ENCODE assay signal across 10 cellular contexts in the genomic region with DNA sequence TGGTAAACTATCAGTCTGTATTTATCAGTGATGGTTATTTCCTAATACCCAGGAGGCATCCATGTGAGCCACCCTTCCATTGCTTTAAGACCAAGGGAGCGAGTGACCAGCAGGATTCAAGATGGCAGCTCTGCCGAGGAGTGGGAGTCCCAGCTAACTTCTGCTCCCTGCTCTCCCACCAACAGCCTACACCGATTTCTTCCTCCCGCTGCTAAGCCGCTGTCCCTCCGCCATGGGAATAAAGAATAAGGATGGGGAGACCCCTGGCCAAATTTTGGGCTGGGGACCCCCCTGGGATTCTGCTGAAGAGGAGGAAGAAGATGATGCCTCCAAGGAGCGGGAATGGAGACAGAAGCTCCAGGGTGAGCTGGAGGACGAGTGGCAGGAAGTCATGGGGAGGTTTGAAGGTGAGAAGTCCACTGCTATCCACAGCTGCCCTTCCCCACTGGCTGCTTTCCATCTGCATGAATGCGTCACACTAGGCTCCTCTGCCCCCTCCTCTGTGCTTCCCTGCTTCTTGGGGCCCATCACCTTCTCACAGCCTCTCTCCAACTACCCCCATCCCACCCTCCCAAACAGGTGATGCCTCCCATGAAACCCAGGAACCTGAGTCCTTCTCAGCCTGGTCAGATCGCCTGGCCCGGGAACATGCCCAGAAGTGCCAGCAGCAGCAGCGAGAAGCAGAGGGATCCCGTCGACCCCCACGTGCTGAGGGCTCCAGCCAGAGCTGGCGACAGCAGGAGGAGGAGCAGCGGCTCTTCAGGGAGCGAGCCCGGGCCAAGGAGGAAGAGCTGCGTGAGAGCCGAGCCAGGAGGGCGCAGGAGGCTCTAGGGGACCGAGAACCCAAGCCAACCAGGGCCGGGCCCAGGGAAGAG. TPM values are rescaled to one million over a fixed set of nuclear protein-coding genes. Genes with fewer than 3 reads are reported as not detected.
DNase-seq lines count a peak whose midpoint lies in the region; ATAC-seq and TF ChIP-seq lines count a peak whose summit lies in the region.
"Had no signal": no experiment of that assay in that cellular context is flagged by ENCODE, and none has a peak within 500 bp of the region (broad histone marks: within the 10 kb centered on the region; RNA-seq: fewer than 3 reads in every experiment).

No MANE protein-coding gene starts in this region.

- H3K4me2 ChIP-seq in OCI-LY7 (ENCODE audit: low read length) (peak overlapping the region; percentile 81), smooth muscle cell (no peak overlapping the region)

- H3K27me3 Mint-ChIP-seq in activated T-cell treated with anti-CD3 and anti-CD28 coated beads, Interleukin-2, amount 50 U/mL, for 24 hours = no peaks in the 10 kb centered on the region

- H3K4me1 ChIP-seq in OCI-LY7 (ENCODE audit: insufficient read depth, low read length, poor library complexity, severe bottlenecking) = peaks cover 77% of the 10 kb centered on the region
- peaks cover 6% of the 10 kb centered on the region for H3K4me1 ChIP-seq in smooth muscle cell (ENCODE audit: low read depth)

- H3K36me3 Mint-ChIP-seq in activated T-cell treated with anti-CD3 and anti-CD28 coated beads, Interleukin-2, amount 50 U/mL, for 24 hours (ENCODE audit: low read depth) = peaks cover 75% of the 10 kb centered on the region

- H3K4me1 Mint-ChIP-seq in activated T-cell treated with anti-CD3 and anti-CD28 coated beads, Interleukin-2, amount 50 U/mL, for 24 hours (ENCODE audit: low read depth) = peaks cover 77% of the 10 kb centered on the region

- POLR2A ChIA-PET in OCI-LY7 (lab: Charles Lee) = interaction anchor here (0.8 to 1.0 kb wide), 2 partner anchors 16 to 18 kb away, joined by 3 to 6 read pairs; partner anchors contain the start of genes DDX39B and TNF

- H4K20me1 ChIP-seq in OCI-LY7 (ENCODE audit: insufficient read depth, low read length) (no peaks in the 10 kb centered on the region), smooth muscle cell (ENCODE audit: low read depth) (no peaks in the 10 kb centered on the region)

- TF ChIP-seq CTCF in OCI-LY7 (conservative IDR thresholded peaks at IDR 0.05; ENCODE audit: low read length) (no peak), dorsolateral prefrontal cortex (IDR thresholded peaks at IDR 0.05 in 54 of 56, conservative IDR thresholded peaks at IDR 0.05 in 2 of 56; ENCODE audit: low read depth in 1 of 56, partially characterized antibody in 56 of 56) (no peak), smooth muscle cell (IDR thresholded peaks at IDR 0.05; ENCODE audit: borderline replicate concordance, insufficient read depth, poor library complexity, severe bottlenecking) (no peak)

- ATAC-seq in HG02623 (IDR thresholded peaks at IDR 0.05; ENCODE audit: unreplicated experiment) (no peak), HG03442 (IDR thresholded peaks at IDR 0.05; ENCODE audit: unreplicated experiment) (no peak)

- peaks cover 1% of the 10 kb centered on the region for H3K9me3 Mint-ChIP-seq in activated T-cell treated with anti-CD3 and anti-CD28 coated beads, Interleukin-2, amount 50 U/mL, for 24 hours

- intact Hi-C loops in OCI-LY7 (cut with micrococcal nuclease; ENCODE audit: unreplicated experiment) (no loop called here), dorsolateral prefrontal cortex (cut with DNase I) (no loop called here)

- H3K27ac ChIP-seq in OCI-LY7 (ENCODE audit: low read depth, low read length, poor library complexity, severe bottlenecking) (peak overlapping the region; percentile 94), dorsolateral prefrontal cortex (peak overlapping the region in 54 of 59 donors; percentile 38 to 91 (median 80)), smooth muscle cell (ENCODE audit: low read depth) (peak overlapping the region; percentile 89)
- H3K27ac ChIP-seq: VCaP had no signal

- WGBS in smooth muscle cell (ENCODE audit: low lambda C conversion rate) = 87% methylated on average over 24 of the region's 24 CpGs

- peaks cover 16% of the 10 kb centered on the region for H3F3A ChIP-seq in smooth muscle cell (ENCODE audit: low read depth)

- H3K9me3 ChIP-seq in OCI-LY7 (ENCODE audit: low read length) (no peaks in the 10 kb centered on the region), smooth muscle cell (replicated peaks; ENCODE audit: low read depth) (no peaks in the 10 kb centered on the region)

- no peak overlapping the region for H3K9ac ChIP-seq in smooth muscle cell (ENCODE audit: low read depth)

- no peak overlapping the region for H2AFZ ChIP-seq in OCI-LY7 (ENCODE audit: low read length)
- no peak overlapping the region for H2AFZ ChIP-seq in smooth muscle cell (ENCODE audit: low read depth)

- H3K9me2 ChIP-seq in OCI-LY7 (ENCODE audit: insufficient read depth, low read length) = no peaks in the 10 kb centered on the region

- H3K27ac Mint-ChIP-seq in activated T-cell treated with anti-CD3 and anti-CD28 coated beads, Interleukin-2, amount 50 U/mL, for 24 hours = peak overlapping the region; percentile 92

- DNase-seq in activated T-cell treated with anti-CD3 and anti-CD28 coated beads, Interleukin-2, amount 50 U/mL, for 24 hours = no peak
- DNase-seq in activated T-cell treated with anti-CD3 and anti-CD28 coated beads for 4 hours = no peak
- no peak for DNase-seq in OCI-LY7 (ENCODE audit: low spot score)
- DNase-seq in dorsolateral prefrontal cortex = no peak
- no peak for DNase-seq in smooth muscle cell (lab: John Stamatoyannopoulos, UW; ENCODE audit: unreplicated experiment)
- DNase-seq in epidermal melanocyte (ENCODE audit: insufficient read length, low spot score) = no peak
- DNase-seq: NCI-H2029 treated with DMSO at 0.1 percent for 48 hours had no signal

- BruUV-seq in OCI-LY7 (replicated peaks; lab: Mats Ljungman, UMichigan) = TSS peak; percentile 31

- H3K27me3 ChIP-seq in dorsolateral prefrontal cortex (no peaks in the 10 kb centered on the region), smooth muscle cell (ENCODE audit: low read depth) (no peaks in the 10 kb centered on the region)

- H3K4me3 ChIP-seq in OCI-LY7 (ENCODE audit: low read depth, low read length, poor library complexity, severe bottlenecking) (no peak overlapping the region), dorsolateral prefrontal cortex (no peak overlapping the region), smooth muscle cell (no peak overlapping the region)

- no peaks in the 10 kb centered on the region for H3K79me2 ChIP-seq in OCI-LY7 (ENCODE audit: insufficient read depth, low read depth, low read length)
- H3K79me2 ChIP-seq in smooth muscle cell (ENCODE audit: low read depth) = peaks cover 16% of the 10 kb centered on the region

- H3K36me3 ChIP-seq in OCI-LY7 (ENCODE audit: insufficient read depth, low read length) = peaks cover 55% of the 10 kb centered on the region
- no peaks in the 10 kb centered on the region for H3K36me3 ChIP-seq in smooth muscle cell (ENCODE audit: low read depth)

- peak overlapping the region; percentile 41 for H3K4me3 Mint-ChIP-seq in activated T-cell treated with anti-CD3 and anti-CD28 coated beads, Interleukin-2, amount 50 U/mL, for 24 hours

- CTCF ChIA-PET in OCI-LY7 (lab: Charles Lee; ENCODE audit: unreplicated experiment) = interaction anchor here (1.6 kb wide), 1 partner anchor 16 kb away, joined by 3 read pairs; no protein-coding TSS in a partner anchor

RNA-seq across cellular contexts. Expression of gene NFKBIL1, which starts 10.3 kb away (rescaled TPM):
- 17.1 and 21.8 TPM in 2 replicates for total RNA-seq in OCI-LY7 (2014; rRNA removed; shearing (Covaris generic))
- total RNA-seq in OCI-LY7 (2022) = 22.7 and 23.2 TPM in 2 replicates
- 10 to 100 TPM; 13.8 to 27.3 (median 20.1) TPM for total RNA-seq in dorsolateral prefrontal cortex
- total RNA-seq in smooth muscle cell = 8.1 and 28.2 TPM in 2 replicates
- 23.5 and 25.9 TPM in 2 replicates for polyA plus RNA-seq in smooth muscle cell

RNA-seq across cellular contexts. Expression of gene ATP6V1G2, which starts 11.3 kb away (rescaled TPM):
- 3.8 and 4.2 TPM in 2 replicates for total RNA-seq in OCI-LY7 (2014; rRNA removed; shearing (Covaris generic))
- total RNA-seq in OCI-LY7 (2022) (14.1 and 15.9 TPM in 2 replicates), dorsolateral prefrontal cortex (100 to 1,000 TPM in 118 of 120 experiments, 10 to 100 TPM in 2; 80.0 to 352 (median 250) TPM), smooth muscle cell (0.90 and 1.0 TPM in 2 replicates)
- polyA plus RNA-seq in smooth muscle cell = 2.3 and 2.4 TPM in 2 replicates

RNA-seq across cellular contexts. Expression of gene LTA, which starts 14.4 kb away (rescaled TPM):
- 0.98 and 1.1 TPM in 2 replicates for total RNA-seq in OCI-LY7 (2014; rRNA removed; shearing (Covaris generic))
- total RNA-seq in OCI-LY7 (2022) = 4.1 and 4.3 TPM in 2 replicates
- 1 to 10 TPM in 4 of 120 experiments, under 1 TPM in 44, not detected in 72; 0.30 to 1.9 (median 0.53) TPM for total RNA-seq in dorsolateral prefrontal cortex
- 1.8 TPM in 1 of 2 replicates, not detected in the other for total RNA-seq in smooth muscle cell
- polyA plus RNA-seq in smooth muscle cell = 0.74 TPM in 1 of 2 replicates, not detected in the other

RNA-seq across cellular contexts. Expression of gene DDX39B, which starts 15.9 kb away (rescaled TPM):
- 736 and 747 TPM in 2 replicates for total RNA-seq in OCI-LY7 (2014; rRNA removed; shearing (Covaris generic))
- total RNA-seq in OCI-LY7 (2022) (478 and 481 TPM in 2 replicates), dorsolateral prefrontal cortex (100 to 1,000 TPM; 154 to 265 (median 191) TPM), smooth muscle cell (137 and 153 TPM in 2 replicates)
- 117 and 146 TPM in 2 replicates for polyA plus RNA-seq in smooth muscle cell

RNA-seq across cellular contexts. Expression of gene TNF, which starts 17.7 kb away (rescaled TPM):
- total RNA-seq in OCI-LY7 (2014; rRNA removed; shearing (Covaris generic)) = 1.7 and 3.5 TPM in 2 replicates
- total RNA-seq in OCI-LY7 (2022) = 2.5 TPM in 2 replicates
- 1 to 10 TPM in 5 of 120 experiments, under 1 TPM in 34, not detected in 81; 0.23 to 1.3 (median 0.41) TPM for total RNA-seq in dorsolateral prefrontal cortex
- total RNA-seq in smooth muscle cell = 0.94 and 3.0 TPM in 2 replicates
- polyA plus RNA-seq in smooth muscle cell = 1.5 and 2.4 TPM in 2 replicates

Comparison
In these comparisons a context has a peak if more than half of its experiments do, and no peak if none do; other contexts are left out.
1. RNA of gene ATP6V1G2, which starts 11.3 kb away (total RNA-seq): 80.0 to 352 TPM in dorsolateral prefrontal cortex; 3.8 to 15.9 TPM in OCI-LY7 and 0.90 to 1.0 TPM in smooth muscle cell; every median in the first group is over 4 times any median in the second.
2. Peak in every context shown above with its lines, with median percentiles within 50 percentile points of each other: H3K27ac ChIP-seq.